Comparison of ENCODE assay signal across 28 cellular contexts in genomic region chr5:34889394-34889793, GRCh38. TPM values are rescaled to one million over a fixed set of nuclear protein-coding genes. Genes with fewer than 3 reads are reported as not detected.
"Had no signal": no experiment of that assay in that cellular context is flagged by ENCODE, and none has a peak within 500 bp of the region (broad histone marks: within the 10 kb centered on the region; RNA-seq: fewer than 3 reads in every experiment).

No MANE protein-coding gene starts in this region.

- H3K4me3 ChIP-seq: stomach, suprapubic skin, testis, thoracic aorta, thyroid gland, tibial artery, tibial nerve, transverse colon, upper lobe of left lung, upper lobe of right lung, uterus, vagina had no signal

- H3K27ac ChIP-seq: stomach, suprapubic skin, testis, thoracic aorta, thyroid gland, tibial artery, tibial nerve, transverse colon, upper lobe of left lung, upper lobe of right lung, uterus, vagina had no signal

- H3K36me3 ChIP-seq: stomach, suprapubic skin, thoracic aorta, thyroid gland, tibial artery, tibial nerve, transverse colon, upper lobe of left lung, upper lobe of right lung, uterus, vagina had no signal

- FAIRE-seq: urothelium cell line had no signal

- DNase-seq: stimulated activated CD4-positive, alpha-beta T cell treated with anti-CD3 and anti-CD28 coated beads, Interleukin-2, amount 100 ng/mL, for 48 hours; stimulated activated CD4-positive, alpha-beta T cell treated with anti-CD3 and anti-CD28 coated beads, Interleukin-4, amount 100 ng/mL, for 1 hour; stimulated activated CD4-positive, alpha-beta T cell treated with anti-CD3 and anti-CD28 coated beads, Interleukin-4, amount 100 ng/mL, for 24 hours; stimulated activated CD4-positive, alpha-beta T cell treated with anti-CD3 and anti-CD28 coated beads, Interleukin-4, amount 100 ng/mL, for 4 hours; stimulated activated CD8-positive, alpha-beta memory T cell treated with anti-CD3 and anti-CD28 coated beads, Interleukin-4, amount 100 ng/mL, for 48 hours; stimulated activated naive B cell treated with anti-CD40 and anti-IgM and Interleukin-4, amounts not matched to agents 10 μg/mL and 1 μg/mL and 100 μg/mL, for 72 hours; stimulated activated naive CD4-positive, alpha-beta T cell; stimulated activated naive CD4-positive, alpha-beta T cell treated with Interleukin-2 at 50 U/mL for 16 hours; stimulated activated naive CD8-positive, alpha-beta T cell treated with anti-CD3 and anti-CD28 coated beads, Interleukin-15, amount 100 ng/mL, for 72 hours; stimulated activated naive CD8-positive, alpha-beta T cell treated with anti-CD3 and anti-CD28 coated beads, Interleukin-15, Interleukin-2, amounts not matched to agents 100 U/mL and 50 U/mL, for 24 hours; stomach; substantia nigra; testis; thyroid gland; tibial artery; transverse colon; trophoblast cell; upper lobe of left lung; upper lobe of right lung; uterus had no signal

- H3K4me1 ChIP-seq: stomach, testis, thyroid gland, tibial artery, transverse colon, upper lobe of left lung, upper lobe of right lung, uterus, vagina had no signal

- ATAC-seq: stimulated activated effector memory CD8-positive, alpha-beta T cell treated with anti-CD3 and anti-CD28 coated beads, Interleukin-12 subunit alpha, Interleukin-12 subunit beta, amount 100 ng/mL, for 72 hours; stimulated activated memory B cell treated with anti-CD40 and anti-IgM and Interleukin-4, amounts not matched to agents 10 μg/mL and 1 μg/mL and 100 μg/mL, for 72 hours; stimulated activated naive B cell treated with anti-CD40 and anti-IgM and Interleukin-4, amounts not matched to agents 10 μg/mL and 1 μg/mL and 100 μg/mL, for 72 hours; stimulated activated naive CD8-positive, alpha-beta T cell treated with anti-CD3 and anti-CD28 coated beads, Interleukin-15, amount 100 ng/mL, for 72 hours; stimulated activated naive CD8-positive, alpha-beta T cell treated with anti-CD3 and anti-CD28 coated beads, Interleukin-15, Interleukin-2, amounts not matched to agents 100 U/mL and 50 U/mL, for 24 hours; upper lobe of right lung had no signal

- H3K9me3 ChIP-seq: stomach, suprapubic skin, testis, thoracic aorta, thyroid gland, tibial artery, tibial nerve, transverse colon, upper lobe of left lung, upper lobe of right lung, uterus, vagina had no signal

- H3K27me3 ChIP-seq: stomach, suprapubic skin, testis, thyroid gland, tibial artery, tibial nerve, upper lobe of left lung, upper lobe of right lung, uterus, vagina had no signal

RNA-seq across cellular contexts. Expression of gene TTC23L, which starts 50.4 kb away (rescaled TPM):
- total RNA-seq: subcutaneous adipose tissue had no signal
